In genomic region chr3:126355777-126356372, GRCh38 we compare ENCODE assay signal across 9 cellular contexts. TPM values are rescaled to one million over a fixed set of nuclear protein-coding genes. Genes with fewer than 3 reads are reported as not detected.
A peak's percentile ranks its signal among the peaks of the same experiment; 100 is the strongest.
DNase-seq lines count a peak whose midpoint lies in the region; ATAC-seq, FAIRE-seq and TF ChIP-seq lines count a peak whose summit lies in the region.
"Had no signal": no experiment of that assay in that cellular context is flagged by ENCODE, and none has a peak within 500 bp of the region (broad histone marks: within the 10 kb centered on the region; RNA-seq: fewer than 3 reads in every experiment).

No MANE protein-coding gene starts in this region.

- no peaks in the 10 kb centered on the region for H3K9me3 Mint-ChIP-seq in activated CD4-positive, alpha-beta memory T cell treated with anti-CD3 and anti-CD28 coated beads for 36 hours

- ATAC-seq in GM21576 (IDR thresholded peaks at IDR 0.05; ENCODE audit: unreplicated experiment): no peak
- no peak for ATAC-seq in HG02571 (IDR thresholded peaks at IDR 0.05; ENCODE audit: unreplicated experiment)

- intact Hi-C loops in activated CD4-positive, alpha-beta memory T cell treated with anti-CD3 and anti-CD28 coated beads for 36 hours (cut with micrococcal nuclease): no loop called here

- H3K9ac ChIP-seq in BLaER1 treated with 17β-estradiol and CSF1 and Interleukin-3, amounts not matched to agents 10 nM and 100 nM: no peak overlapping the region

- H3K27ac ChIP-seq in BLaER1 treated with 17β-estradiol and CSF1 and Interleukin-3, amounts not matched to agents 10 nM and 100 nM: no peak overlapping the region
- H3K27ac ChIP-seq: HL-60 had no signal

- DNase-seq in HT-29 (ENCODE audit: low spot score) (peak; percentile 78), fibroblast of pulmonary artery (ENCODE audit: low read depth) (peak; percentile 94), myocyte (ENCODE audit: low read depth) (peak; percentile 56), urothelium cell line (ENCODE audit: low spot score) (peak; percentile 87)
- no peak for DNase-seq in activated CD4-positive, alpha-beta memory T cell treated with anti-CD3 and anti-CD28 coated beads for 36 hours

- H3K36me3 ChIP-seq in BLaER1 treated with 17β-estradiol and CSF1 and Interleukin-3, amounts not matched to agents 10 nM and 100 nM: no peaks in the 10 kb centered on the region

- H3K4me1 Mint-ChIP-seq in activated CD4-positive, alpha-beta memory T cell treated with anti-CD3 and anti-CD28 coated beads for 36 hours (ENCODE audit: low read depth): peaks cover 14% of the 10 kb centered on the region

- peaks cover 56 to 74% (median 68%) of the 10 kb centered on the region in 11 experiments for H3K27me3 ChIP-seq in BLaER1 treated with 17β-estradiol and CSF1 and Interleukin-3, amounts not matched to agents 10 nM and 100 nM

- H3K9me3 ChIP-seq in BLaER1 treated with 17β-estradiol and CSF1 and Interleukin-3, amounts not matched to agents 10 nM and 100 nM (replicated peaks in 1 of 11): no peaks in the 10 kb centered on the region

- no peak overlapping the region for H3K27ac Mint-ChIP-seq in activated CD4-positive, alpha-beta memory T cell treated with anti-CD3 and anti-CD28 coated beads for 36 hours

- H4K20me1 ChIP-seq in BLaER1 treated with 17β-estradiol and CSF1 and Interleukin-3, amounts not matched to agents 10 nM and 100 nM: peaks cover 0 to 48% (median 7%) of the 10 kb centered on the region in 11 experiments; a peak in 9 of 22 replicates

- POLR2A ChIA-PET in activated CD4-positive, alpha-beta memory T cell treated with anti-CD3 and anti-CD28 coated beads for 36 hours (lab: Charles Lee): no interaction called here

- peak overlapping the region; percentile 73 for H3K4me3 Mint-ChIP-seq in activated CD4-positive, alpha-beta memory T cell treated with anti-CD3 and anti-CD28 coated beads for 36 hours

- CTCF ChIA-PET in activated CD4-positive, alpha-beta memory T cell treated with anti-CD3 and anti-CD28 coated beads for 36 hours (lab: Charles Lee): interaction anchor here (0.6 kb wide), 1 partner anchor 165 kb away, joined by 3 read pairs; no protein-coding TSS in a partner anchor

- peaks cover 39% of the 10 kb centered on the region for H3K27me3 Mint-ChIP-seq in activated CD4-positive, alpha-beta memory T cell treated with anti-CD3 and anti-CD28 coated beads for 36 hours

- peak overlapping the region; percentile 19 to 71 (median 62); a peak in 17 of 20 replicates for H3K4me3 ChIP-seq in BLaER1 treated with 17β-estradiol and CSF1 and Interleukin-3, amounts not matched to agents 10 nM and 100 nM
- peak overlapping the region; percentile 69 for H3K4me3 ChIP-seq in fibroblast of pulmonary artery (replicated peaks; ENCODE audit: low read depth, low read length)

- peak overlapping the region; percentile 94 to 98 (median 96) for H3K4me2 ChIP-seq in BLaER1 treated with 17β-estradiol and CSF1 and Interleukin-3, amounts not matched to agents 10 nM and 100 nM

- H3K36me3 Mint-ChIP-seq in activated CD4-positive, alpha-beta memory T cell treated with anti-CD3 and anti-CD28 coated beads for 36 hours: no peaks in the 10 kb centered on the region

- TF ChIP-seq CTCF in fibroblast of pulmonary artery (IDR thresholded peaks at IDR 0.05; ENCODE audit: low read length, missing control alignments): no peak

- FAIRE-seq in urothelium cell line (lab: Jason Lieb, UNC): peak; percentile 81

- H3K4me1 ChIP-seq in BLaER1 treated with 17β-estradiol and CSF1 and Interleukin-3, amounts not matched to agents 10 nM and 100 nM: peaks cover 14 to 31% (median 20%) of the 10 kb centered on the region in 10 experiments

RNA-seq across cellular contexts. Expression of gene KLF15, which starts 1.3 kb away (rescaled TPM):
- total RNA-seq in HT-29 (2014; rRNA removed; shearing (Covaris generic)): 8.2 and 12.8 TPM in 2 replicates
- under 1 TPM; 0.40 to 0.46 TPM for total RNA-seq in activated CD4-positive, alpha-beta memory T cell treated with anti-CD3 and anti-CD28 coated beads for 36 hours
- total RNA-seq in myocyte: 1.2 and 1.5 TPM in 2 replicates
- 0.14 TPM for polyA plus RNA-seq in myocyte (2012)

RNA-seq across cellular contexts. Expression of gene CFAP100, which starts 38.8 kb away (rescaled TPM):
- total RNA-seq in HT-29 (2014; rRNA removed; shearing (Covaris generic)): 0.64 and 2.3 TPM in 2 replicates
- total RNA-seq in activated CD4-positive, alpha-beta memory T cell treated with anti-CD3 and anti-CD28 coated beads for 36 hours: not detected
- total RNA-seq in myocyte: not detected in 2 replicates
- polyA plus RNA-seq in myocyte (2012): not detected
